In the genomic region with DNA sequence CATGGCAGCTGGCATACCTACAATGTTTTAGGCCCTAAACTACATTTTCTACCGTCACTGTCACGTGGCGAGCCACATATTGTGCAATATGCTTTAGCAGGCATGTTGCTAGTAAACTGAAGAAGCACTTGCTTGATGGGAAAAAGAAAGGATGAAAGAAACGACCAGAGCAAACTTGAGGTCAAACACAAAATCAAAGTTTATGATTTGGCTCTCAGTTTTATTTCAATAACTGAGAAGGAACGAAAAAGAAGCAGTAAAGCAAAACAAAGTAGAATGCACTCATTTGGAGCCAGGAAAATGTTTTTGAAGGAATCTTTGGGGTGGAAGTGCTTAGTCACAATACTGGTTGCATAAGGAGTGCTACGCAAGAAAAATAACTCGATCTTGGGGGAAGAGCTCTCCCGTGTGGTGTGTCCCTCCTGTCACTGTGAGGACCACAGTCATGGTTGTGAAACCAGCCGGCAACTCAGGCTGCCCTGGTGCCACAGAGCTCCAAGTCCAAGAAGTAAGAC, we compare ENCODE assay signal across 8 cellular contexts.
DNase-seq lines count a peak whose midpoint lies in the region; ATAC-seq and TF ChIP-seq lines count a peak whose summit lies in the region.

No MANE protein-coding gene starts in this region.

- DNase-seq in AG20443 (ENCODE audit: low spot score) (peak; percentile 89), NOMO-1 treated with dmso at 0.1 percent for 144 hours (lab: John Stamatoyannopoulos, UW; ENCODE audit: unreplicated experiment) (peak; percentile 87), esophagus squamous epithelium (lab: John Stamatoyannopoulos, UW) (no peak), non-pigmented ciliary epithelial cell (ENCODE audit: low read depth) (peak; percentile 84), SHP77 (lab: John Stamatoyannopoulos, UW) (no peak)
- no peak for DNase-seq in activated effector memory CD4-positive, alpha-beta T cell treated with anti-CD3 and anti-CD28 coated beads, Interleukin-2, amount 50 U/mL, for 16 hours
- DNase-seq in activated T-cell treated with anti-CD3 and anti-CD28 coated beads, Interleukin-2, amount 50 U/mL, for 72 hours: no peak

- H3K27me3 ChIP-seq in esophagus squamous epithelium: no peaks in the 10 kb centered on the region

- H3K4me3 ChIP-seq in esophagus squamous epithelium: peak overlapping the region in 1 of 4 donors; percentile 5

- TF ChIP-seq CTCF in esophagus squamous epithelium (IDR thresholded peaks at IDR 0.05): peak in 1 of 6 experiments; percentile 12

- no peaks in the 10 kb centered on the region for H3K9me3 ChIP-seq in esophagus squamous epithelium

- no peak overlapping the region for H3K4me3 Mint-ChIP-seq in activated T-cell treated with anti-CD3 and anti-CD28 coated beads, Interleukin-2, amount 50 U/mL, for 72 hours

- H3K4me1 Mint-ChIP-seq in activated T-cell treated with anti-CD3 and anti-CD28 coated beads, Interleukin-2, amount 50 U/mL, for 72 hours (ENCODE audit: low read depth): no peaks in the 10 kb centered on the region

- no peak overlapping the region for H3K27ac Mint-ChIP-seq in activated T-cell treated with anti-CD3 and anti-CD28 coated beads, Interleukin-2, amount 50 U/mL, for 72 hours

- H3K36me3 ChIP-seq in esophagus squamous epithelium: no peaks in the 10 kb centered on the region

- peaks cover 0 to 13% (median 0%) of the 10 kb centered on the region in 3 donors for H3K4me1 ChIP-seq in esophagus squamous epithelium

- no peaks in the 10 kb centered on the region for H3K27me3 Mint-ChIP-seq in activated T-cell treated with anti-CD3 and anti-CD28 coated beads, Interleukin-2, amount 50 U/mL, for 72 hours (ENCODE audit: low read depth)

- intact Hi-C loops in esophagus squamous epithelium (cut with DNase I): no loop called here

- no peak for ATAC-seq in activated T-cell treated with anti-CD3 and anti-CD28 coated beads, Interleukin-2, amount 50 U/mL, for 72 hours (replicated peaks in 1 of 2)
- no peak for ATAC-seq in GM18502 (IDR thresholded peaks at IDR 0.05; ENCODE audit: poor library complexity, unreplicated experiment)

- no peaks in the 10 kb centered on the region for H3K36me3 Mint-ChIP-seq in activated T-cell treated with anti-CD3 and anti-CD28 coated beads, Interleukin-2, amount 50 U/mL, for 72 hours (ENCODE audit: insufficient read depth in 2 of 2)

- peaks cover 0 to 3% of the 10 kb centered on the region in 2 donors for H3K9me3 Mint-ChIP-seq in activated T-cell treated with anti-CD3 and anti-CD28 coated beads, Interleukin-2, amount 50 U/mL, for 72 hours

- H3K27ac ChIP-seq in esophagus squamous epithelium: peak overlapping the region in 3 of 4 donors; percentile 42 to 69 (median 63)

- TF ChIP-seq POLR2A in esophagus squamous epithelium (IDR thresholded peaks at IDR 0.05): no peak

- WGBS in esophagus squamous epithelium, 2 donors: 37 to 48% methylated on average over 9 of the region's 9 CpGs

Comparison
In these comparisons a context has a peak if more than half of its experiments do, and no peak if none do; other contexts are left out.
1. DNase-seq: peak in AG20443 (single experiment), NOMO-1 treated with dmso at 0.1 percent for 144 hours (single experiment) and non-pigmented ciliary epithelial cell (single experiment); none in esophagus squamous epithelium (single experiment), activated effector memory CD4-positive, alpha-beta T cell treated with anti-CD3 and anti-CD28 coated beads, Interleukin-2, amount 50 U/mL, for 16 hours (single experiment), activated T-cell treated with anti-CD3 and anti-CD28 coated beads, Interleukin-2, amount 50 U/mL, for 72 hours (0 of 2) and SHP77 (0 of 2).